10 cellular contexts compared by ENCODE assay signal in the genomic region with DNA sequence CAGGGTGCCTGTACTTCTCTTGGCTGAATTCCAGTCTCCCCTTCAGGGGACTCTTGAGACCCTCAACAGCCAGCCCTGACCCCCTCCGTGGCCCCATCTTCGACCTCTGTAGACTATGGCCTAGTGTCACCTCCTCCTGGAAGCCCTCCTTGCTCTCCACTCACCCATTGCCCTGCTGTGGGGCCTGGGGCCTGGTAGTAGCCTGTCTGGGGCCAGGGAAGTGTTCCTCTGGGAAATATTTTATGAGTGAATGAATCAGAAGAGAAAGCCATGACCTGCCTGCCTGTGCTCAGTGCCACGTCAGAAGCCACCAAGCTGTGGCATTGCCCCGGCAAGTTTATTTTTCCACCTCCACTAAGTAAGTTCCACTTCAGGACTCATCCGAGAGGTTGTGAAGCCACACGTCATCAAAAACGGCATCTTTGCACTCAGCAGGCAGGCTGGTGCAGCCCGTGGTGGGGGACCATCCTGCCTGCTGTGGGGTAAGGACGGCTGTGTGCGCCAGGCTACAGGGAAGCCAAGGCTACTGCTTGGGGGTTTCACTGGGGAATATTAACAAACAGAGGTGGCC. TPM values are rescaled to one million over a fixed set of nuclear protein-coding genes. Genes with fewer than 3 reads are reported as not detected.
DNase-seq lines count a peak whose midpoint lies in the region; ATAC-seq and TF ChIP-seq lines count a peak whose summit lies in the region.
"Had no signal": no experiment of that assay in that cellular context is flagged by ENCODE, and none has a peak within 500 bp of the region (broad histone marks: within the 10 kb centered on the region; RNA-seq: fewer than 3 reads in every experiment).

No MANE protein-coding gene starts in this region.

- H3K9me3 ChIP-seq in gastroesophageal sphincter (no peaks in the 10 kb centered on the region), sigmoid colon (no peaks in the 10 kb centered on the region)
- H3K9me3 ChIP-seq: Caco-2 had no signal

- WGBS in gastroesophageal sphincter (ENCODE audit: low coverage in 1 of 2), 2 donors, result 45 to 47% methylated on average over 4 to 8 of the region's 10 CpGs
- 81 to 90% methylated on average over 10 of the region's 10 CpGs for WGBS in sigmoid colon, 2 donors

- peaks cover 5% of the 10 kb centered on the region for H3K4me1 Mint-ChIP-seq in type B pancreatic cell (ENCODE audit: unreplicated experiment)
- H3K4me1 Mint-ChIP-seq: activated CD4-positive, alpha-beta T cell treated with anti-CD3 and anti-CD28 coated beads, Interleukin-2, amount 10 ng/mL, durations not matched to agents 24 days and 14 days had no signal

- H3K4me3 ChIP-seq in gastroesophageal sphincter (peak overlapping the region in 1 of 2 donors; percentile 40), sigmoid colon (no peak overlapping the region)

- ATAC-seq in gastroesophageal sphincter, result no peak
- no peak for ATAC-seq in HG02623 (IDR thresholded peaks at IDR 0.05; ENCODE audit: unreplicated experiment)
- no peak for ATAC-seq in HG02642 (IDR thresholded peaks at IDR 0.05; ENCODE audit: poor library complexity, unreplicated experiment)

- no peaks in the 10 kb centered on the region for H3K27me3 ChIP-seq in gastroesophageal sphincter
- no peaks in the 10 kb centered on the region for H3K27me3 ChIP-seq in sigmoid colon

- peaks cover 0 to 47% of the 10 kb centered on the region in 2 donors for H3K36me3 ChIP-seq in gastroesophageal sphincter
- peaks cover 0 to 17% (median 5%) of the 10 kb centered on the region in 4 donors for H3K36me3 ChIP-seq in sigmoid colon

- peak; percentile 74 for DNase-seq in sigmoid colon
- no peak for DNase-seq in type B pancreatic cell (ENCODE audit: extremely low spot score, unreplicated experiment)
- DNase-seq in GDM1 (lab: John Stamatoyannopoulos, UW), result no peak
- DNase-seq: activated CD4-positive, alpha-beta T cell treated with anti-CD3 and anti-CD28 coated beads, Interleukin-2, amount 10 ng/mL, durations not matched to agents 24 days and 14 days had no signal

- TF ChIP-seq CTCF in C4-2B (conservative IDR thresholded peaks at IDR 0.05), result no peak
- TF ChIP-seq CTCF in gastroesophageal sphincter (IDR thresholded peaks at IDR 0.05), result no peak
- no peak for TF ChIP-seq CTCF in sigmoid colon (IDR thresholded peaks at IDR 0.05)
- TF ChIP-seq CTCF in type B pancreatic cell (conservative IDR thresholded peaks at IDR 0.05), result no peak

- intact Hi-C loops in sigmoid colon (cut with DNase I), result loop anchor here (2.0 to 5.0 kb wide), 2 partner anchors 14 to 78 kb away; no protein-coding TSS in a partner anchor

- TF ChIP-seq EP300 in gastroesophageal sphincter (IDR thresholded peaks at IDR 0.05), result no peak
- no peak for TF ChIP-seq EP300 in sigmoid colon (IDR thresholded peaks at IDR 0.05)

- no peaks in the 10 kb centered on the region for H3K36me3 Mint-ChIP-seq in type B pancreatic cell

- H3K27ac Mint-ChIP-seq in type B pancreatic cell, result no peak overlapping the region
- H3K27ac Mint-ChIP-seq: activated CD4-positive, alpha-beta T cell treated with anti-CD3 and anti-CD28 coated beads, Interleukin-2, amount 10 ng/mL, durations not matched to agents 24 days and 14 days had no signal

- H3K4me1 ChIP-seq in gastroesophageal sphincter (peaks cover 3 to 100% (median 86%) of the 10 kb centered on the region in 3 donors), sigmoid colon (peaks cover 0 to 100% (median 99%) of the 10 kb centered on the region in 4 donors)

- peak overlapping the region; percentile 93 for H3K27ac ChIP-seq in C4-2B
- H3K27ac ChIP-seq in angular gyrus (ENCODE audit: low read depth, low read length), result peak overlapping the region; percentile 97
- peak overlapping the region; percentile 54 to 99 (median 98) for H3K27ac ChIP-seq in gastroesophageal sphincter
- peak overlapping the region; percentile 96 to 99 (median 98) for H3K27ac ChIP-seq in sigmoid colon

- H3K4me3 Mint-ChIP-seq in type B pancreatic cell, result no peak overlapping the region
- H3K4me3 Mint-ChIP-seq: activated CD4-positive, alpha-beta T cell treated with anti-CD3 and anti-CD28 coated beads, Interleukin-2, amount 10 ng/mL, durations not matched to agents 24 days and 14 days had no signal

- H3K27me3 Mint-ChIP-seq in type B pancreatic cell, result no peaks in the 10 kb centered on the region
- H3K27me3 Mint-ChIP-seq: activated CD4-positive, alpha-beta T cell treated with anti-CD3 and anti-CD28 coated beads, Interleukin-2, amount 10 ng/mL, durations not matched to agents 24 days and 14 days had no signal

- no peak for TF ChIP-seq POLR2A in gastroesophageal sphincter (IDR thresholded peaks at IDR 0.05)
- TF ChIP-seq POLR2A in sigmoid colon (IDR thresholded peaks at IDR 0.05), result no peak

- H3K9me3 Mint-ChIP-seq in type B pancreatic cell, result no peaks in the 10 kb centered on the region
- H3K9me3 Mint-ChIP-seq: activated CD4-positive, alpha-beta T cell treated with anti-CD3 and anti-CD28 coated beads, Interleukin-2, amount 10 ng/mL, durations not matched to agents 24 days and 14 days had no signal

RNA-seq across cellular contexts. Expression of gene PPARA, which starts 59.6 kb away (rescaled TPM):
- 10 to 100 TPM; 19.5 to 28.5 (median 26.9) TPM for total RNA-seq in gastroesophageal sphincter
- 10 to 100 TPM; 16.6 to 21.4 (median 20.6) TPM for total RNA-seq in sigmoid colon
- polyA plus RNA-seq in sigmoid colon, result 10 to 100 TPM in 2 of 3 donors, 1 to 10 TPM in 1; 7.8 to 22.7 (median 12.0) TPM
- total RNA-seq in type B pancreatic cell (ENCODE audit: low replicate concordance), result 22.7 and 22.9 TPM in 2 replicates
